Comparison of ENCODE assay signal across 9 cellular contexts in genomic region chr1:234554478-234555311, GRCh38. TPM values are rescaled to one million over a fixed set of nuclear protein-coding genes. Genes with fewer than 3 reads are reported as not detected.
DNase-seq lines count a peak whose midpoint lies in the region; ATAC-seq and TF ChIP-seq lines count a peak whose summit lies in the region.
"Had no signal": no experiment of that assay in that cellular context is flagged by ENCODE, and none has a peak within 500 bp of the region (broad histone marks: within the 10 kb centered on the region; RNA-seq: fewer than 3 reads in every experiment).

No MANE protein-coding gene starts in this region.

- no peak overlapping the region for H3K4me3 ChIP-seq in HEK293 (ENCODE audit: low read depth, low read length)
- no peak overlapping the region for H3K4me3 ChIP-seq in neuronal stem cell (ENCODE audit: low read length in 2 of 2)

- no peak overlapping the region for H3K9ac ChIP-seq in neuronal stem cell (ENCODE audit: low read depth, low read length, poor library complexity)

- no peaks in the 10 kb centered on the region for H3K79me1 ChIP-seq in neuronal stem cell (ENCODE audit: low read depth, low read length)

- H2AFZ ChIP-seq in neuronal stem cell (ENCODE audit: low read length) = peak overlapping the region; percentile 65

- H3K9me3 ChIP-seq in HEK293 (ENCODE audit: control insufficient read depth, insufficient read depth, low read depth, low read length) (no peaks in the 10 kb centered on the region), neuronal stem cell (replicated peaks in 1 of 2; ENCODE audit: control insufficient read depth in 2 of 2, insufficient read depth in 1 of 2, low read depth in 1 of 2, low read length in 2 of 2) (peaks cover 0 to 2% of the 10 kb centered on the region in 2 donors)

- TF ChIP-seq CTCF in HEK293 (tag by site-specific recombination; IDR thresholded peaks at IDR 0.05) = no peak

- no peak overlapping the region for H2BK12ac ChIP-seq in neuronal stem cell (ENCODE audit: low read length)

- H3K4me3 Mint-ChIP-seq in effector memory CD8-positive, alpha-beta T cell = no peak overlapping the region
- H3K4me3 Mint-ChIP-seq: CD8-positive, alpha-beta T cell; WTC11 had no signal

- no peak overlapping the region for H2BK5ac ChIP-seq in neuronal stem cell (ENCODE audit: low read length)

- WGBS in neuronal stem cell (ENCODE audit: extremely low coverage in 2 of 2, insufficient read length in 2 of 2, insufficient replicate concordance in 1 of 2), 2 donors = no CpG with 5 or more reads among the region's 14 CpGs

- H3K27me3 ChIP-seq in neuronal stem cell (ENCODE audit: control insufficient read depth in 3 of 3, insufficient read depth in 3 of 3, low read depth in 1 of 3, low read length in 3 of 3) = peaks cover 0 to 4% (median 0%) of the 10 kb centered on the region in 3 experiments

- H3K23ac ChIP-seq in neuronal stem cell (ENCODE audit: low read depth, low read length, poor library complexity) = no peak overlapping the region

- no peaks in the 10 kb centered on the region for H3K9me3 Mint-ChIP-seq in effector memory CD8-positive, alpha-beta T cell
- H3K9me3 Mint-ChIP-seq: CD8-positive, alpha-beta T cell; WTC11 had no signal

- no peak overlapping the region for H4K8ac ChIP-seq in neuronal stem cell (ENCODE audit: low read depth, low read length)

- H2BK120ac ChIP-seq in neuronal stem cell (ENCODE audit: low read depth, low read length) = no peak overlapping the region

- POLR2A ChIA-PET in HEK293 (lab: Yijun Ruan, JAX) = interaction anchor here (1.3 to 3.8 kb wide), 3 partner anchors 10 to 14 kb away, joined by 3 to 28 read pairs (median 4); no protein-coding TSS in a partner anchor

- H4K91ac ChIP-seq in neuronal stem cell (ENCODE audit: low read depth, low read length, poor library complexity) = no peak overlapping the region

- no peak overlapping the region for H3K18ac ChIP-seq in neuronal stem cell (ENCODE audit: low read length)

- H3K27ac Mint-ChIP-seq in effector memory CD8-positive, alpha-beta T cell = no peak overlapping the region
- H3K27ac Mint-ChIP-seq: CD8-positive, alpha-beta T cell; WTC11 had no signal

- CTCF ChIA-PET in HEK293 (lab: Yijun Ruan, JAX) = interaction anchor here (0.6 to 2.4 kb wide), 5 partner anchors 10 to 529 kb away, joined by 3 to 14 read pairs (median 3); no protein-coding TSS in a partner anchor

- H3K27me3 Mint-ChIP-seq in effector memory CD8-positive, alpha-beta T cell = peaks cover 0 to 8% of the 10 kb centered on the region in 2 donors

- H3K14ac ChIP-seq in neuronal stem cell (ENCODE audit: low read length) = no peak overlapping the region

- DNase-seq in NCI-H1105 treated with DMSO at 0.1 percent for 48 hours (lab: John Stamatoyannopoulos, UW) (peak; percentile 36), neuronal stem cell (ENCODE audit: low spot score) (no peak), mesenteric fat pad (ENCODE audit: low spot score) (no peak)
- no peak for DNase-seq in activated naive CD4-positive, alpha-beta T cell treated with anti-CD3 and anti-CD28 coated beads, Interleukin-2, amount 50 U/mL, for 16 hours
- no peak for DNase-seq in effector memory CD8-positive, alpha-beta T cell
- DNase-seq: CD8-positive, alpha-beta T cell had no signal

- no peak overlapping the region for H2BK15ac ChIP-seq in neuronal stem cell (ENCODE audit: low read length)

- no peaks in the 10 kb centered on the region for H3K36me3 ChIP-seq in HEK293 (ENCODE audit: control insufficient read depth in 2 of 2, insufficient read depth in 1 of 2, low read length in 2 of 2)
- H3K36me3 ChIP-seq in neuronal stem cell (replicated peaks in 1 of 2; ENCODE audit: control insufficient read depth in 2 of 2, insufficient read depth in 2 of 2, low read length in 2 of 2) = no peaks in the 10 kb centered on the region

- H3K4me2 ChIP-seq in neuronal stem cell (ENCODE audit: insufficient read depth, low read length, poor library complexity, severe bottlenecking) = no peak overlapping the region

- H3K27ac ChIP-seq in HEK293 (ENCODE audit: extremely low read depth, low read depth, low read length) (peak overlapping the region; percentile 79), cingulate gyrus (ENCODE audit: low read depth, low read length) (peak overlapping the region; percentile 16), neuronal stem cell (replicated peaks; ENCODE audit: low read length) (no peak overlapping the region)

- H2AK5ac ChIP-seq in neuronal stem cell (ENCODE audit: low read depth, low read length) = no peak overlapping the region

- H3K4me1 ChIP-seq in HEK293 (ENCODE audit: control insufficient read depth, insufficient read depth, low read length) (peaks cover 10% of the 10 kb centered on the region), neuronal stem cell (ENCODE audit: control insufficient read depth in 2 of 2, insufficient read depth in 1 of 2, low read depth in 1 of 2, low read length in 2 of 2) (peaks cover 12 to 20% of the 10 kb centered on the region in 2 donors)

- no peak overlapping the region for H3K4ac ChIP-seq in neuronal stem cell (ENCODE audit: low read length)

- ATAC-seq in effector memory CD8-positive, alpha-beta T cell (replicated peaks) = no peak
- ATAC-seq: CD8-positive, alpha-beta T cell; WTC11 had no signal

- no peaks in the 10 kb centered on the region for H3K4me1 Mint-ChIP-seq in effector memory CD8-positive, alpha-beta T cell (ENCODE audit: low read depth in 2 of 2)

- H3K36me3 Mint-ChIP-seq in effector memory CD8-positive, alpha-beta T cell (ENCODE audit: insufficient read depth) = no peaks in the 10 kb centered on the region
- H3K36me3 Mint-ChIP-seq: CD8-positive, alpha-beta T cell; WTC11 had no signal

TF ChIP-seq in HEK293, 187 proteins besides CTCF, POLR2A, EP300 and RAD21 (continues in another document):
- TF ChIP-seq ZBTB21 (tag by site-specific recombination; IDR thresholded peaks at IDR 0.05) (peak; percentile 35; the same call in 1 of the 2 replicates), ZNF704 (tag by site-specific recombination; IDR thresholded peaks at IDR 0.05) (no peak), OVOL3 (tag by site-specific recombination; IDR thresholded peaks at IDR 0.05) (no peak), ZNF132 (tag by site-specific recombination; IDR thresholded peaks at IDR 0.05; ENCODE audit: borderline replicate concordance) (no peak), WT1 (tag by site-specific recombination; IDR thresholded peaks at IDR 0.05) (peak; percentile 78), ZIC2 (tag by site-specific recombination; IDR thresholded peaks at IDR 0.05) (0 out of 2 replicates have a peak, but pooled peaks have one; percentile 51), BCL11B (tag by site-specific recombination; IDR thresholded peaks at IDR 0.05; ENCODE audit: low read depth) (no peak), ZNF211 (tag by site-specific recombination; IDR thresholded peaks at IDR 0.05; ENCODE audit: low read depth) (no peak), ZNF48 (tag by site-specific recombination; IDR thresholded peaks at IDR 0.05) (no peak), ZNF433 (tag by site-specific recombination; IDR thresholded peaks at IDR 0.05; ENCODE audit: low read depth) (no peak), ZFHX2 (tag by site-specific recombination; conservative IDR thresholded peaks at IDR 0.05) (0 out of 2 replicates have a peak, but pooled peaks have one; percentile 16), ZNF843 (tag by site-specific recombination; IDR thresholded peaks at IDR 0.05) (peak; percentile 58; the same call in 1 of the 2 replicates), ZNF2 (tag by site-specific recombination; IDR thresholded peaks at IDR 0.05) (0 out of 2 replicates have a peak, but pooled peaks have one; percentile 46), ZEB2 (tag by site-specific recombination; IDR thresholded peaks at IDR 0.05) (0 out of 2 replicates have a peak, but pooled peaks have one; percentile 14), ZNF202 (tag by site-specific recombination; IDR thresholded peaks at IDR 0.05; ENCODE audit: borderline replicate concordance) (no peak), GLI2 (tag by site-specific recombination; IDR thresholded peaks at IDR 0.05; ENCODE audit: borderline replicate concordance, low read depth) (no peak), ZNF776 (tag by site-specific recombination; IDR thresholded peaks at IDR 0.05; ENCODE audit: borderline replicate concordance) (no peak)

RNA-seq across cellular contexts. Expression of gene IRF2BP2, which starts 55.3 kb away (rescaled TPM):
- polyA plus RNA-seq in neuronal stem cell (2013, experiment 1 of 2) = 28.8 TPM
- 29.3 TPM for polyA plus RNA-seq in neuronal stem cell (2013, experiment 2 of 2)
- total RNA-seq in mesenteric fat pad = 108 TPM
